In genomic region chr1:162291000-162291399, GRCh38 we compare ENCODE assay signal across 29 cellular contexts.
"Had no signal": no experiment of that assay in that cellular context is flagged by ENCODE, and none has a peak within 500 bp of the region (broad histone marks: within the 10 kb centered on the region; RNA-seq: fewer than 3 reads in every experiment).

No MANE protein-coding gene starts in this region.

- H3K27ac ChIP-seq: neutrophil, ovary, parathyroid adenoma, psoas muscle, skin epidermis, spleen, suprapubic skin, testis, tibial artery, transverse colon, upper lobe of right lung, uterus had no signal

- H3K4me1 ChIP-seq: parathyroid adenoma, psoas muscle, spleen, testis, upper lobe of right lung, uterus had no signal

- H3K9ac ChIP-seq: parathyroid adenoma had no signal

- H3K36me3 ChIP-seq: ovary, spleen, suprapubic skin, tibial artery, transverse colon, upper lobe of right lung, uterus had no signal

- H3K4me2 ChIP-seq: smooth muscle cell had no signal

- H3K9me3 ChIP-seq: neutrophil, ovary, psoas muscle, spleen, suprapubic skin, testis, tibial artery, transverse colon, upper lobe of right lung, uterus had no signal

- H3K27me3 ChIP-seq: neutrophil, ovary, suprapubic skin, testis, tibial artery, transverse colon, upper lobe of right lung, uterus had no signal

- DNase-seq: naive thymus-derived CD4-positive, alpha-beta T cell; natural killer cell; nucleus accumbens; ovary; posterior cingulate gyrus; psoas muscle; right cardiac atrium; spleen; stimulated activated CD4-positive, alpha-beta T cell treated with anti-CD3 and anti-CD28 coated beads, Interleukin-12 subunit alpha, Interleukin-12 subunit beta, amount 100 ng/mL, for 4 hours; stimulated activated CD4-positive, alpha-beta T cell treated with anti-CD3 and anti-CD28 coated beads, Interleukin-1b, Interleukin-23, amount 100 ng/mL, for 48 hours; stimulated activated CD4-positive, alpha-beta T cell treated with anti-CD3 and anti-CD28 coated beads, Interleukin-4, amount 100 ng/mL, for 1 hour; stimulated activated CD4-positive, alpha-beta T cell treated with anti-CD3 and anti-CD28 coated beads, Interleukin-4, amount 100 ng/mL, for 4 hours; stimulated activated CD8-positive, alpha-beta memory T cell treated with anti-CD3 and anti-CD28 coated beads, Interleukin-4, amount 100 ng/mL, for 48 hours; stimulated activated naive CD4-positive, alpha-beta T cell; stimulated activated naive CD8-positive, alpha-beta T cell treated with anti-CD3 and anti-CD28 coated beads, Interleukin-15, amount 100 ng/mL, for 72 hours; stimulated activated naive CD8-positive, alpha-beta T cell treated with anti-CD3 and anti-CD28 coated beads, Interleukin-15, Interleukin-2, amounts not matched to agents 100 U/mL and 50 U/mL, for 24 hours; substantia nigra; testis; tibial artery; transverse colon; upper lobe of right lung; uterus had no signal

- H2AFZ ChIP-seq: parathyroid adenoma had no signal

- H3K79me2 ChIP-seq: parathyroid adenoma had no signal

- H3K4me3 ChIP-seq: ovary, psoas muscle, skin epidermis, smooth muscle cell, spleen, suprapubic skin, testis, tibial artery, transverse colon, upper lobe of right lung, uterus had no signal

- ATAC-seq: naive thymus-derived CD4-positive, alpha-beta T cell; natural killer cell; psoas muscle; right cardiac atrium; sciatic nerve; stimulated activated memory B cell treated with anti-CD40 and anti-IgM and Interleukin-4, amounts not matched to agents 10 μg/mL and 1 μg/mL and 100 μg/mL, for 72 hours; stimulated activated naive CD8-positive, alpha-beta T cell treated with anti-CD3 and anti-CD28 coated beads, Interleukin-15, amount 100 ng/mL, for 72 hours; stimulated activated naive CD8-positive, alpha-beta T cell treated with anti-CD3 and anti-CD28 coated beads, Interleukin-15, Interleukin-2, amounts not matched to agents 100 U/mL and 50 U/mL, for 24 hours; upper lobe of right lung had no signal
